Comparison of ENCODE assay signal across 8 cellular contexts in genomic region chr5:77629553-77630245, GRCh38. TPM values are rescaled to one million over a fixed set of nuclear protein-coding genes. Genes with fewer than 3 reads are reported as not detected.
A peak's percentile ranks its signal among the peaks of the same experiment; 100 is the strongest.
DNase-seq lines count a peak whose midpoint lies in the region; ATAC-seq lines count a peak whose summit lies in the region.

No MANE protein-coding gene starts in this region.

- 5% methylated on average over 57 to 73 of the region's 73 CpGs for WGBS in esophagus, 2 donors

- peaks cover 11 to 46% of the 10 kb centered on the region in 2 donors for H3K27me3 ChIP-seq in esophagus (ENCODE audit: control insufficient read depth in 1 of 2, insufficient read depth in 2 of 2, low read length in 2 of 2)

- H3K4me1 ChIP-seq in esophagus (ENCODE audit: control insufficient read depth in 2 of 2, insufficient read depth in 2 of 2, low read length in 1 of 2): peaks cover 13 to 23% of the 10 kb centered on the region in 2 donors

- no peak overlapping the region for H3K27ac ChIP-seq in esophagus (ENCODE audit: low read depth in 2 of 2, low read length in 1 of 2)

- no peak for ATAC-seq in stimulated activated naive CD8-positive, alpha-beta T cell treated with anti-CD3 and anti-CD28 coated beads, Interleukin-15, Interleukin-2, amounts not matched to agents 100 U/mL and 50 U/mL, for 24 hours
- no peak for ATAC-seq in GM18870 (IDR thresholded peaks at IDR 0.05; ENCODE audit: unreplicated experiment)

- peak overlapping the region; percentile 47 to 56 for H3K4me3 ChIP-seq in esophagus (ENCODE audit: low read depth in 1 of 2, low read length in 2 of 2)

- DNase-seq in activated CD4-positive, alpha-beta T cell treated with anti-CD3 and anti-CD28 coated beads for 48 hours: peak; percentile 16
- DNase-seq in activated CD4-positive, alpha-beta T cell treated with anti-CD3 and anti-CD28 coated beads, Interleukin-2, amount 50 U/mL, for 4 hours: no peak
- peak; percentile 30 for DNase-seq in NCI-H748 treated with DMSO at 0.1 percent for 48 hours (lab: John Stamatoyannopoulos, UW)
- peak; percentile 10 for DNase-seq in stimulated activated naive CD8-positive, alpha-beta T cell treated with anti-CD3 and anti-CD28 coated beads, Interleukin-15, Interleukin-2, amounts not matched to agents 100 U/mL and 50 U/mL, for 24 hours
- no peak for DNase-seq in NCI-H1436 treated with DMSO at 0.1 percent for 48 hours (lab: John Stamatoyannopoulos, UW)
- no peak for DNase-seq in NCI-H2107 (lab: John Stamatoyannopoulos, UW)

- peaks cover 7 to 20% of the 10 kb centered on the region in 2 donors for H3K9me3 ChIP-seq in esophagus (ENCODE audit: control insufficient read depth in 2 of 2, insufficient read depth in 1 of 2, low read depth in 1 of 2, low read length in 1 of 2)

- H3K36me3 ChIP-seq in esophagus (ENCODE audit: control insufficient read depth in 2 of 2, insufficient read depth in 2 of 2, low read length in 1 of 2): no peaks in the 10 kb centered on the region

RNA-seq across cellular contexts. Expression of gene OTP, which starts 8.8 kb away (rescaled TPM):
- not detected for polyA plus RNA-seq in esophagus

Comparison
In these comparisons a context has a peak if more than half of its experiments do, and no peak if none do; other contexts are left out.
1. DNase-seq: peak in activated CD4-positive, alpha-beta T cell treated with anti-CD3 and anti-CD28 coated beads for 48 hours (single experiment), NCI-H748 treated with DMSO at 0.1 percent for 48 hours (single experiment) and stimulated activated naive CD8-positive, alpha-beta T cell treated with anti-CD3 and anti-CD28 coated beads, Interleukin-15, Interleukin-2, amounts not matched to agents 100 U/mL and 50 U/mL, for 24 hours (single experiment); none in activated CD4-positive, alpha-beta T cell treated with anti-CD3 and anti-CD28 coated beads, Interleukin-2, amount 50 U/mL, for 4 hours (0 of 2), NCI-H1436 treated with DMSO at 0.1 percent for 48 hours (single experiment) and NCI-H2107 (single experiment).